ENCODE assay signal across 8 cellular contexts in the genomic region with DNA sequence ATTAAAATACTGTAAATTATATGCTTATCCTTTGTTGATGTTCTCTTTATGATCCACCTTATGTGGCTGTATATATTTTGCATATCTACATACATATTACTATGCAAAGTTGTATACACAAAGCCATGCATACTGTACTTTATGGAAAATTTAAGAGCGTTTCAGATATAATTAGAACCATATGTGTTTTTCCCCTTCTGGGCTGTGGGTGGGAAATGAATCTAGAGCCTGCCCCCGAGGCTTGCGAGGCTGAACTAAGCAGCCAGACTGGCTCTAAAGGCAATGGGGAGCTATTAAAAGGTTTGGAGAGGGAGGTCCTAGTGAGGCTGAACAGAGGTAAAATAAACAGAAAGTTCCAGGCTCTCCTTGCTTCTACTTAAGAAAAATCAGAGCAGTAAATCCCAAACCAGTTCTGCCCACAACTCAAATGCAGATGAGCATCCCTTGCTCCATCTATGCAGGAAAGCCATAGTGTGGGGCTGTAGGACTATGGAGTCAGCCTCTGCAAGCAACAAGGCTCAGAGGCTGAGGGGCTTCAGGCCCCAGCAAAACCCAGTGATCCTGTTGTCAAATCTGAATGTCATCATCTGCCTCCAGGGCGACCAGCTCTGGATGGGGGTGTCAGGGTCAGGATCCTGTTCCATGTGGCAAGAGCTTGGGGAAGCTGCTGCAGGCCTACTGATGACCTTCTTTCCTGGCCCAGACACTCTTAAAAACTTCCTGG. TPM values are rescaled to one million over a fixed set of nuclear protein-coding genes. Genes with fewer than 3 reads are reported as not detected.
DNase-seq lines count a peak whose midpoint lies in the region; ATAC-seq and TF ChIP-seq lines count a peak whose summit lies in the region.

No MANE protein-coding gene starts in this region.

- peak; percentile 17 for DNase-seq in LHCN-M2 (ENCODE audit: low read depth)
- DNase-seq in caudate nucleus (lab: John Stamatoyannopoulos, UW) = peak in 13 of 61 donors; percentile 4 to 65 (median 41)
- DNase-seq in NCI-H187 (lab: John Stamatoyannopoulos, UW) = no peak
- DNase-seq in HPDE6-E6E7 (ENCODE audit: extremely low spot score) = no peak

- no peaks in the 10 kb centered on the region for H3K36me3 ChIP-seq in mucosa of stomach (ENCODE audit: control insufficient read depth, insufficient read depth, low read length)

- H3K9ac ChIP-seq in mucosa of stomach (ENCODE audit: low read length) = peak overlapping the region; percentile 93

- peaks cover 51% of the 10 kb centered on the region for H3K4me1 ChIP-seq in mucosa of stomach (ENCODE audit: control insufficient read depth, insufficient read depth, low read length)

- ATAC-seq in HG03565 (IDR thresholded peaks at IDR 0.05; ENCODE audit: unreplicated experiment) = no peak
- ATAC-seq in activated CD4-positive, CD25-positive, alpha-beta regulatory T cell treated with anti-CD3 and anti-CD28 coated beads, Interleukin-2, amount 50 U/mL, for 24 hours = no peak

- H3K27ac ChIP-seq in C4-2B (0 out of 2 replicates have a peak overlapping the region, but pooled peaks have one; percentile 10), caudate nucleus (ENCODE audit: low read depth, low read length) (peak overlapping the region; percentile 99)

- no peak for TF ChIP-seq CTCF in C4-2B (conservative IDR thresholded peaks at IDR 0.05)

- no peak overlapping the region for H3K4me3 ChIP-seq in mucosa of stomach (ENCODE audit: low read length)

- no peaks in the 10 kb centered on the region for H3K9me3 ChIP-seq in mucosa of stomach (ENCODE audit: control insufficient read depth, low read length)

- no peaks in the 10 kb centered on the region for H3K27me3 ChIP-seq in mucosa of stomach (ENCODE audit: control insufficient read depth, insufficient read depth, low read length)

RNA-seq across cellular contexts. Expression of gene DDIT4, which starts 14.1 kb away (rescaled TPM):
- total RNA-seq in LHCN-M2 (2014; rRNA removed) = 257 and 378 TPM in 2 replicates
- polyA plus RNA-seq in LHCN-M2 (2012) = 158 TPM

RNA-seq across cellular contexts. Expression of gene ASCC1, which starts 43.6 kb away (rescaled TPM):
- 30.3 and 37.3 TPM in 2 replicates for total RNA-seq in LHCN-M2 (2014; rRNA removed)
- polyA plus RNA-seq in LHCN-M2 (2012) = 27.0 TPM

RNA-seq across cellular contexts. Expression of gene ANAPC16, which starts 43.8 kb away (rescaled TPM):
- 46.0 and 48.3 TPM in 2 replicates for total RNA-seq in LHCN-M2 (2014; rRNA removed)
- 46.1 TPM for polyA plus RNA-seq in LHCN-M2 (2012)
